Comparison of ENCODE assay signal across 21 cellular contexts in the genomic region with DNA sequence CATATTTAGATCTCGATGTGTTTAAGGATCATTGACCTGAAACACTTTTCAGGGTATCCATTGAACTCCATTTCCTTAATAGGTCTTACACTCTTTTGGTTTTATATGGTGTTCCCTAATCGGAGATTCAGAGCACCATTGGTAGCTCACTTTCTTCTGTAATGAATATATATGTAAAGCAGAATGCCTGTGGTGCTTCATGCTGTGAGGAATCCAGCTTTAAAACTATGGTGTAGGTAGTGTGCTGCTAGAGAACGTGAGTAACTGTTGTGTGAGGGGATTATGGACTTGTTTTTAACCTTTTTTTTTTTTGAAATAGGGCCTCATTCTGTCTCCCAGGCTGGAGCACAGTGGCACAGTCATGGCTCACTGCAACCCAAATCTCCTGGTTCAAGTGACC.
"Had no signal": no experiment of that assay in that cellular context is flagged by ENCODE, and none has a peak within 500 bp of the region (broad histone marks: within the 10 kb centered on the region; RNA-seq: fewer than 3 reads in every experiment).

No MANE protein-coding gene starts in this region.

- H3K27ac ChIP-seq: HL-60, RWPE1 had no signal

- ATAC-seq: Panc1, PC-3 had no signal

- FAIRE-seq: HTR-8/SVneo had no signal

- DNase-seq: KBM-7, NCI-H1092, NCI-H1436, NCI-H187, NCI-H2029, NCI-H2081 treated with DMSO at 0.1 percent for 48 hours, NCI-H2171, NCI-H226, NCI-H446, NCI-H510A, NCI-H524 treated with DMSO at 0.1 percent for 48 hours, NCI-H69, NCI-H774, PC-3, SHP77, SK-N-SH, SW 1271 had no signal

- H3K9ac ChIP-seq: SK-N-SH had no signal

- H3K4me2 ChIP-seq: SK-N-SH had no signal

- H3K9me2 ChIP-seq: SK-N-SH had no signal

- H3K9me3 ChIP-seq: SK-N-SH had no signal
